Comparison of ENCODE assay signal across 19 cellular contexts in genomic region chr17:18076941-18077340, GRCh38. TPM values are rescaled to one million over a fixed set of nuclear protein-coding genes. Genes with fewer than 3 reads are reported as not detected.
DNase-seq lines count a peak whose midpoint lies in the region; ATAC-seq, FAIRE-seq and TF ChIP-seq lines count a peak whose summit lies in the region.
"Had no signal": no experiment of that assay in that cellular context is flagged by ENCODE, and none has a peak within 500 bp of the region (broad histone marks: within the 10 kb centered on the region; RNA-seq: fewer than 3 reads in every experiment).

No MANE protein-coding gene starts in this region.

- 29% methylated on average over 7 of the region's 7 CpGs for WGBS in K562 (ENCODE audit: insufficient coverage, low coverage, missing lambda C conversion rate)

- no peak overlapping the region for H3K4me2 ChIP-seq in K562 (ENCODE audit: insufficient read depth, low read length)

- H4K20me1 ChIP-seq in K562 (replicated peaks; ENCODE audit: control insufficient read depth, insufficient read depth, low read length), result no peaks in the 10 kb centered on the region

- H3K4me1 ChIP-seq in K562 (replicated peaks in 1 of 2; ENCODE audit: control insufficient read depth in 2 of 2, insufficient read depth in 2 of 2, low read length in 2 of 2), result peaks cover 3 to 10% of the 10 kb centered on the region in 2 experiments; a peak in 3 of 5 replicates

- no peak overlapping the region for H3K4me3 ChIP-seq in K562
- H3K4me3 ChIP-seq in fibroblast of villous mesenchyme (ENCODE audit: low read depth, low read length), result no peak overlapping the region

- H3K27ac ChIP-seq in K562 (ENCODE audit: extremely low read depth, low read depth, low read length), result no peak overlapping the region

- DNase-seq in HTR-8/SVneo (ENCODE audit: insufficient read length, low spot score) (no peak), K562 (ENCODE audit: extremely low read depth in 1 of 4, low spot score in 3 of 4) (no peak), fibroblast of villous mesenchyme (ENCODE audit: low read depth) (peak; percentile 15), NOMO-1 treated with DMSO at 0.1 percent for 48 hours (lab: John Stamatoyannopoulos, UW; ENCODE audit: unreplicated experiment) (no peak), KBM-7 (no peak), WTC11 (ENCODE audit: low spot score) (no peak)
- DNase-seq: ACHN, DMS79, H9, NCI-H1105, NCI-H1694, NCI-H2107, NCI-H510A, NCI-H748 treated with DMSO at 0.1 percent for 48 hours, PC-3, RPMI8226 had no signal

- no peak for ATAC-seq in K562
- no peak for ATAC-seq in WTC11
- no peak for ATAC-seq in HG03565 (IDR thresholded peaks at IDR 0.05; ENCODE audit: unreplicated experiment)
- ATAC-seq: PC-3 had no signal

- H3K9me3 ChIP-seq in K562 (replicated peaks; ENCODE audit: control insufficient read depth, insufficient read depth, low read depth, low read length), result no peaks in the 10 kb centered on the region

- no peak overlapping the region for H3K4me3 Mint-ChIP-seq in WTC11
- H3K4me3 Mint-ChIP-seq: CD14-positive monocyte, H9, IgD-negative memory B cell had no signal

- H3K27me3 Mint-ChIP-seq in WTC11 (ENCODE audit: low read depth), result peaks cover 9% of the 10 kb centered on the region; the same call in 1 of the 2 replicates

- BruUV-seq in K562 (replicated peaks; lab: Mats Ljungman, UMichigan), result no TSS peak

- no peak overlapping the region for H3K9ac ChIP-seq in K562 (ENCODE audit: insufficient read depth in 1 of 2, low read depth in 2 of 2, low read length in 2 of 2)

- H3K9me1 ChIP-seq in K562 (ENCODE audit: control insufficient read depth, insufficient read depth, low read length), result no peaks in the 10 kb centered on the region

- TF ChIP-seq CTCF in K562 (IDR thresholded peaks at IDR 0.05 in 2 of 3, conservative IDR thresholded peaks at IDR 0.05 in 1 of 3; ENCODE audit: insufficient read depth in 2 of 3, low read depth in 1 of 3, low read length in 3 of 3) (no peak), fibroblast of villous mesenchyme (IDR thresholded peaks at IDR 0.05; ENCODE audit: insufficient read depth, low read depth, low read length) (no peak), WTC11 (IDR thresholded peaks at IDR 0.05) (no peak)

- TF ChIP-seq POLR2A in K562 (conservative IDR thresholded peaks at IDR 0.05), result no peak

- no peak for TF ChIP-seq RAD21 in K562 (CRISPR knock-in tag; conservative IDR thresholded peaks at IDR 0.05 in 1 of 2, IDR thresholded peaks at IDR 0.05 in 1 of 2)

- CTCF ChIA-PET in K562 (lab: Yijun Ruan, JAX; ENCODE audit: low intra/inter-chr PET ratio) (no interaction called here), WTC11 (lab: Charles Lee) (no interaction called here)

- H3K79me2 ChIP-seq in K562 (ENCODE audit: control insufficient read depth, insufficient read depth, low read length), result no peaks in the 10 kb centered on the region

- no peak for TF ChIP-seq EP300 in K562 (IDR thresholded peaks at IDR 0.05; ENCODE audit: low read length)

- H3K36me3 Mint-ChIP-seq in WTC11, result no peaks in the 10 kb centered on the region
- H3K36me3 Mint-ChIP-seq: CD14-positive monocyte, IgD-negative memory B cell had no signal

- peak overlapping the region; percentile 47 for H2AFZ ChIP-seq in K562 (ENCODE audit: low read depth, low read length)

- intact Hi-C loops in K562 (cut with micrococcal nuclease), result no loop called here

- in situ Hi-C loops in K562 (cut with MboI), result no loop called here
- in situ Hi-C loops in KBM-7 (cut with MboI; ENCODE audit: low pct_unique_long_range_greater_than_20kb, low sequenced_read_pairs), result no loop called here

- no peaks in the 10 kb centered on the region for H3K27me3 ChIP-seq in K562 (ENCODE audit: control insufficient read depth in 2 of 2, insufficient read depth in 2 of 2, low read length in 2 of 2)

- POLR2A ChIA-PET in K562 (lab: Yijun Ruan, JAX) (interaction anchor here (1.0 kb wide), 1 partner anchor 9 kb away, joined by 3 read pairs; no protein-coding TSS in a partner anchor), WTC11 (lab: Charles Lee) (no interaction called here)

- H3K36me3 ChIP-seq in K562 (ENCODE audit: control insufficient read depth, insufficient read depth, low read length), result no peaks in the 10 kb centered on the region

- no peaks in the 10 kb centered on the region for H3K4me1 Mint-ChIP-seq in WTC11
- H3K4me1 Mint-ChIP-seq: CD14-positive monocyte, H9, IgD-negative memory B cell had no signal

- FAIRE-seq in HTR-8/SVneo (lab: Jason Lieb, UNC) (peak; percentile 20), K562 (lab: Jason Lieb, UNC) (no peak)

- H3K9me3 Mint-ChIP-seq in WTC11, result no peaks in the 10 kb centered on the region
- H3K9me3 Mint-ChIP-seq: CD14-positive monocyte, H9, IgD-negative memory B cell had no signal

- H3K27ac Mint-ChIP-seq in WTC11, result no peak overlapping the region
- H3K27ac Mint-ChIP-seq: CD14-positive monocyte, IgD-negative memory B cell had no signal

RNA-seq across cellular contexts. Expression of gene DRG2, which starts 10.8 kb away (rescaled TPM):
- total RNA-seq in K562 (2011; cell fraction: chromatin; rRNA removed; ENCODE audit: low replicate concordance), result 53.7 and 130 TPM in 2 replicates
- total RNA-seq in K562 (2011; cell fraction: nucleolus; rRNA removed), result 88.3 and 90.6 TPM in 2 replicates
- 71.2 and 72.4 TPM in 2 replicates for total RNA-seq in K562 (2011; cell fraction: nucleoplasm; rRNA removed)
- 30.5 and 43.1 TPM in 2 replicates for total RNA-seq in K562 (2014; rRNA removed)
- total RNA-seq in K562 (2014; rRNA removed; fragmentation: Illumina TruSeq; extraction: Trizol), result 18.0 and 19.3 TPM in 2 replicates
- 29.1 and 30.2 TPM in 2 replicates for total RNA-seq in K562 (2015; rRNA removed; fragmentation: Illumina TruSeq; extraction: Trizol)
- total RNA-seq in K562 (2021), result 36.7 and 37.9 TPM in 2 replicates
- polyA plus RNA-seq in K562 (2011; rRNA removed), result 19.0 and 25.2 TPM in 2 replicates
- polyA plus RNA-seq in K562 (2011; cell fraction: cytosol; rRNA removed), result 21.7 and 32.1 TPM in 2 replicates
- polyA plus RNA-seq in K562 (2011; cell fraction: nucleus; rRNA removed), result 65.6 and 92.4 TPM in 2 replicates
- 24.0 and 30.6 TPM in 2 replicates for polyA plus RNA-seq in K562 (2012)
- polyA plus RNA-seq in K562 (2014; fragmentation: Illumina TruSeq; extraction: Trizol), result 29.7 and 34.7 TPM in 2 replicates
- 10 to 100 TPM in 1 of 2 experiments, 1 to 10 TPM in 1; 6.6 to 16.4 TPM for polyA plus RNA-seq in K562 (2014; fragmentation: Nextera tagmentation; extraction: Ambion mirVana)
- 26.1 and 27.5 TPM in 2 replicates for polyA plus RNA-seq in K562 (2014; rRNA removed)
- polyA minus RNA-seq in K562 (2011; rRNA and poly(A)+ RNA removed), result 21.8 and 30.6 TPM in 2 replicates
- polyA minus RNA-seq in K562 (2011; cell fraction: cytosol; rRNA and poly(A)+ RNA removed), result 21.8 and 23.7 TPM in 2 replicates
- polyA minus RNA-seq in K562 (2011; cell fraction: nucleus; rRNA and poly(A)+ RNA removed), result 34.2 and 38.4 TPM in 2 replicates
- total RNA-seq in fibroblast of villous mesenchyme, result 30.3 and 33.2 TPM in 2 replicates
- 40.8 to 43.1 TPM (median 41.4 TPM) in 3 replicates for total RNA-seq in WTC11 (2021)

RNA-seq across cellular contexts. Expression of gene MYO15A, which starts 31.6 kb away (rescaled TPM):
- 2.5 and 4.5 TPM in 2 replicates for total RNA-seq in K562 (2011; cell fraction: chromatin; rRNA removed; ENCODE audit: low replicate concordance)
- total RNA-seq in K562 (2011; cell fraction: nucleolus; rRNA removed), result 3.2 TPM in 2 replicates
- total RNA-seq in K562 (2011; cell fraction: nucleoplasm; rRNA removed), result 1.9 and 2.8 TPM in 2 replicates
- 0.04 and 0.05 TPM in 2 replicates for total RNA-seq in K562 (2014; rRNA removed)
- total RNA-seq in K562 (2014; rRNA removed; fragmentation: Illumina TruSeq; extraction: Trizol), result 0.10 and 0.11 TPM in 2 replicates
- total RNA-seq in K562 (2015; rRNA removed; fragmentation: Illumina TruSeq; extraction: Trizol), result 0.07 TPM in 1 of 2 replicates, not detected in the other
- total RNA-seq in K562 (2021), result 0.18 and 0.47 TPM in 2 replicates
- 0.88 and 1.1 TPM in 2 replicates for polyA plus RNA-seq in K562 (2011; rRNA removed)
- polyA plus RNA-seq in K562 (2011; cell fraction: cytosol; rRNA removed), result 0.91 and 1.2 TPM in 2 replicates
- 4.6 and 6.4 TPM in 2 replicates for polyA plus RNA-seq in K562 (2011; cell fraction: nucleus; rRNA removed)
- polyA plus RNA-seq in K562 (2012), result 0.36 and 0.96 TPM in 2 replicates
- polyA plus RNA-seq in K562 (2014; fragmentation: Illumina TruSeq; extraction: Trizol), result 0.39 and 0.40 TPM in 2 replicates
- polyA plus RNA-seq in K562 (2014; fragmentation: Nextera tagmentation; extraction: Ambion mirVana), result under 1 TPM in 1 of 2 experiments, not detected in 1; 0.11 TPM
- polyA plus RNA-seq in K562 (2014; rRNA removed), result 0.19 and 1.1 TPM in 2 replicates
- polyA minus RNA-seq in K562 (2011; rRNA and poly(A)+ RNA removed), result 0.27 and 0.32 TPM in 2 replicates
- polyA minus RNA-seq in K562 (2011; cell fraction: cytosol; rRNA and poly(A)+ RNA removed), result 0.46 and 0.67 TPM in 2 replicates
- 0.89 and 1.2 TPM in 2 replicates for polyA minus RNA-seq in K562 (2011; cell fraction: nucleus; rRNA and poly(A)+ RNA removed)
- total RNA-seq in fibroblast of villous mesenchyme, result 0.43 and 0.97 TPM in 2 replicates
- total RNA-seq in WTC11 (2021), result 2.6 to 4.5 TPM (median 3.6 TPM) in 3 replicates

RNA-seq across cellular contexts. Expression of gene GID4, which starts 37.7 kb away (rescaled TPM):
- 6.8 and 7.2 TPM in 2 replicates for total RNA-seq in K562 (2011; cell fraction: chromatin; rRNA removed; ENCODE audit: low replicate concordance)
- total RNA-seq in K562 (2011; cell fraction: nucleolus; rRNA removed), result 5.8 and 6.8 TPM in 2 replicates
- total RNA-seq in K562 (2011; cell fraction: nucleoplasm; rRNA removed), result 9.2 and 13.9 TPM in 2 replicates
- total RNA-seq in K562 (2014; rRNA removed), result 2.8 and 2.9 TPM in 2 replicates
- total RNA-seq in K562 (2014; rRNA removed; fragmentation: Illumina TruSeq; extraction: Trizol), result 3.7 and 4.1 TPM in 2 replicates
- total RNA-seq in K562 (2015; rRNA removed; fragmentation: Illumina TruSeq; extraction: Trizol), result 3.3 TPM in 2 replicates
- total RNA-seq in K562 (2021), result 4.8 and 6.4 TPM in 2 replicates
- polyA plus RNA-seq in K562 (2011; rRNA removed), result 5.9 and 6.6 TPM in 2 replicates
- polyA plus RNA-seq in K562 (2011; cell fraction: cytosol; rRNA removed), result 3.1 and 5.5 TPM in 2 replicates
- 5.2 and 6.2 TPM in 2 replicates for polyA plus RNA-seq in K562 (2011; cell fraction: nucleus; rRNA removed)
- polyA plus RNA-seq in K562 (2012), result 5.2 and 6.2 TPM in 2 replicates
- polyA plus RNA-seq in K562 (2014; fragmentation: Illumina TruSeq; extraction: Trizol), result 5.9 TPM in 2 replicates
- polyA plus RNA-seq in K562 (2014; fragmentation: Nextera tagmentation; extraction: Ambion mirVana), result 1 to 10 TPM; 1.2 to 1.3 TPM
- polyA plus RNA-seq in K562 (2014; rRNA removed), result 3.3 and 4.2 TPM in 2 replicates
- 7.7 and 11.4 TPM in 2 replicates for polyA minus RNA-seq in K562 (2011; rRNA and poly(A)+ RNA removed)
- 4.1 and 5.4 TPM in 2 replicates for polyA minus RNA-seq in K562 (2011; cell fraction: cytosol; rRNA and poly(A)+ RNA removed)
- polyA minus RNA-seq in K562 (2011; cell fraction: nucleus; rRNA and poly(A)+ RNA removed), result 2.7 TPM in 2 replicates
- total RNA-seq in fibroblast of villous mesenchyme, result 6.8 and 7.8 TPM in 2 replicates
- total RNA-seq in WTC11 (2021), result 15.4 to 16.0 TPM (median 15.7 TPM) in 3 replicates

RNA-seq across cellular contexts. Expression of gene ATPAF2, which starts 38.0 kb away (rescaled TPM):
- total RNA-seq in K562 (2011; cell fraction: chromatin; rRNA removed; ENCODE audit: low replicate concordance), result 34.0 and 74.5 TPM in 2 replicates
- 53.3 and 57.9 TPM in 2 replicates for total RNA-seq in K562 (2011; cell fraction: nucleolus; rRNA removed)
- 40.1 and 41.6 TPM in 2 replicates for total RNA-seq in K562 (2011; cell fraction: nucleoplasm; rRNA removed)
- total RNA-seq in K562 (2014; rRNA removed) (11.3 and 19.6 TPM in 2 replicates), K562 (2014; rRNA removed; fragmentation: Illumina TruSeq; extraction: Trizol) (9.4 and 11.4 TPM in 2 replicates), K562 (2015; rRNA removed; fragmentation: Illumina TruSeq; extraction: Trizol) (11.3 and 12.4 TPM in 2 replicates), K562 (2021) (19.2 and 22.5 TPM in 2 replicates), fibroblast of villous mesenchyme (13.0 and 15.5 TPM in 2 replicates), WTC11 (2021) (32.2 to 36.8 TPM (median 33.5 TPM) in 3 replicates)
- polyA plus RNA-seq in K562 (2011; rRNA removed) (10.5 and 12.2 TPM in 2 replicates), K562 (2014; fragmentation: Illumina TruSeq; extraction: Trizol) (15.0 and 17.4 TPM in 2 replicates), K562 (2014; fragmentation: Nextera tagmentation; extraction: Ambion mirVana) (1 to 10 TPM; 2.1 to 6.4 TPM), K562 (2014; rRNA removed) (11.3 and 16.2 TPM in 2 replicates)
- polyA plus RNA-seq in K562 (2011; cell fraction: cytosol; rRNA removed), result 8.8 and 13.7 TPM in 2 replicates
- polyA plus RNA-seq in K562 (2011; cell fraction: nucleus; rRNA removed), result 37.0 and 44.6 TPM in 2 replicates
- polyA plus RNA-seq in K562 (2012), result 12.7 and 14.7 TPM in 2 replicates
- polyA minus RNA-seq in K562 (2011; rRNA and poly(A)+ RNA removed), result 10.4 and 17.1 TPM in 2 replicates
- 6.6 and 9.9 TPM in 2 replicates for polyA minus RNA-seq in K562 (2011; cell fraction: cytosol; rRNA and poly(A)+ RNA removed)
- 10.0 and 10.9 TPM in 2 replicates for polyA minus RNA-seq in K562 (2011; cell fraction: nucleus; rRNA and poly(A)+ RNA removed)
